In the genomic region with DNA sequence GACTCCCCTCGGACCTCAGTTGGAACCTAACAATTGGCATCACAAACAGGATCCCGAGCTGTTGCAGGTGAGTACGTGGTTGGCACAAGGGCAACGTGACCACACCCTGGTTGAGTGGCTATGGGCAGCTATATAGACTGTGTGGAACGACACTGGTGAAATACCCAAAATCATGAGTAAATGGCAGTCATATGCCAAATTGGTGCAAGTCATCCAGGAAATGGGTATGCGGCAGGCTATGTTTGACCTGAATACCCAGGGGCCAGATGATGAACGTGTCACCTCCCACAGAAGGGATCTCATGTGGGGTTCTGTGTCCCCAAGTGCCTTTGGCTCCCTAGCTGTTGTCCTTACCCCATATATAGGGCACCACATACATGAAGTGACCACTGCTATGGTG, we compare ENCODE assay signal across 13 cellular contexts. TPM values are rescaled to one million over a fixed set of nuclear protein-coding genes. Genes with fewer than 3 reads are reported as not detected.
A peak's percentile ranks its signal among the peaks of the same experiment; 100 is the strongest.
DNase-seq lines count a peak whose midpoint lies in the region; ATAC-seq and TF ChIP-seq lines count a peak whose summit lies in the region.
"Had no signal": no experiment of that assay in that cellular context is flagged by ENCODE, and none has a peak within 500 bp of the region (broad histone marks: within the 10 kb centered on the region; RNA-seq: fewer than 3 reads in every experiment).

No MANE protein-coding gene starts in this region.

- peak; percentile 74 to 79 for DNase-seq in vagina (ENCODE audit: extremely low spot score in 2 of 2)
- DNase-seq in left lung, result no peak
- DNase-seq in dedifferentiated amniotic fluid mesenchymal stem cell (ENCODE audit: extremely low spot score), result no peak
- DNase-seq in left colon, result no peak
- DNase-seq: CD8-positive, alpha-beta T cell; DMS153; GOT3; HCEC 1CT had no signal

- no peaks in the 10 kb centered on the region for H3K27me3 ChIP-seq in HUES64 (ENCODE audit: insufficient read depth, low read length)
- no peaks in the 10 kb centered on the region for H3K27me3 ChIP-seq in vagina
- H3K27me3 ChIP-seq in left lung, result no peaks in the 10 kb centered on the region

- peak; percentile 72 for ATAC-seq in esophagus mucosa
- no peak for ATAC-seq in left lung
- no peak for ATAC-seq in left colon
- ATAC-seq: CD8-positive, alpha-beta T cell had no signal

- no peak overlapping the region for H3K9ac ChIP-seq in HUES64 (ENCODE audit: low read depth, low read length)

- H3K4me3 ChIP-seq in HUES64 (ENCODE audit: low read length) (0 out of 2 replicates have a peak overlapping the region, but pooled peaks have one; percentile 8), vagina (no peak overlapping the region), left lung (no peak overlapping the region)

- TF ChIP-seq CTCF in vagina (IDR thresholded peaks at IDR 0.05) (no peak), left lung (IDR thresholded peaks at IDR 0.05) (no peak)

- H3K27ac ChIP-seq in HUES64 (ENCODE audit: low read depth, low read length) (no peak overlapping the region), vagina (no peak overlapping the region), left lung (no peak overlapping the region)
- H3K27ac ChIP-seq: C4-2B had no signal

- no peak for TF ChIP-seq POLR2A in vagina (IDR thresholded peaks at IDR 0.05)

- intact Hi-C loops in vagina (cut with DNase I), result no loop called here
- intact Hi-C loops in left lung (cut with DNase I), result no loop called here
- intact Hi-C loops in left colon (cut with DNase I, micrococcal nuclease), result no loop called here

- H3K9me3 ChIP-seq in HUES64 (ENCODE audit: insufficient read depth, low read depth, low read length) (peaks cover 38% of the 10 kb centered on the region), vagina (no peaks in the 10 kb centered on the region), left lung (peaks cover 0 to 16% of the 10 kb centered on the region in 2 donors)

- H3K4me1 ChIP-seq in HUES64 (ENCODE audit: insufficient read depth, low read length) (no peaks in the 10 kb centered on the region), vagina (no peaks in the 10 kb centered on the region), left lung (no peaks in the 10 kb centered on the region)
- H3K4me1 ChIP-seq: Caco-2 had no signal

- no peaks in the 10 kb centered on the region for H3K36me3 ChIP-seq in HUES64 (ENCODE audit: insufficient read depth, low read length)
- no peaks in the 10 kb centered on the region for H3K36me3 ChIP-seq in vagina
- no peaks in the 10 kb centered on the region for H3K36me3 ChIP-seq in left lung

- WGBS in HUES64, result 77% methylated on average over 7 of the region's 7 CpGs

RNA-seq across cellular contexts. Expression of a gene that starts 53.2 kb away (rescaled TPM):
- 4.6 TPM for polyA plus RNA-seq in HUES64 (2013, experiment 1 of 2)
- polyA plus RNA-seq in HUES64 (2013, experiment 2 of 2), result 4.7 TPM
- 2.7 TPM for total RNA-seq in esophagus mucosa
- 16.7 TPM for total RNA-seq in vagina
- 10 to 100 TPM; 21.8 to 24.6 TPM for total RNA-seq in left lung
- 10 to 100 TPM; 14.2 to 15.4 TPM for total RNA-seq in left colon
- total RNA-seq: CD4-positive, CD25-positive, alpha-beta regulatory T cell; CD8-positive, alpha-beta T cell had no signal
- polyA plus RNA-seq: CD4-positive, CD25-positive, alpha-beta regulatory T cell had no signal

Comparison
In these comparisons a context has a peak if more than half of its experiments do, and no peak if none do; other contexts are left out.
1. DNase-seq: peak in vagina (2 of 2); none in left lung (0 of 2), dedifferentiated amniotic fluid mesenchymal stem cell (single experiment) and left colon (0 of 2).